Comparison of ENCODE assay signal across 18 cellular contexts in the genomic region with DNA sequence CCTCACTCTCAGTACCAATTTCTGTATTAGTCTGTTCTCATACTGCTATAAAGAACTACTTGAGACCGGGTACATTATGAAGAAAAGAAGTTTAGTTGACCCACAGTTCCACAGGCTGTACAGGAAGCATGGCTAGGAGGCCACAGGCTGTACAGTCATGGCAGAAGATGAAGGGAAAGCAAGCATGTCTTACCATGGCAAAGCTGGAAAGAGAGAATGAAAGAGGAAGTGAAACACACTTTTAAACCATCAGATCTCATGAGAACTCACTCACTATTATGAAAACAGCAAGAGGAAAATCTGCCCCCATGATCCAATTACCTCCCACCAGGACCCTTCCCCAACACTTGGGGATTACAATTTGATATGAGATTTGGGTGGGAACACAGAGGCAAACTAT.
"Had no signal": no experiment of that assay in that cellular context is flagged by ENCODE, and none has a peak within 500 bp of the region (broad histone marks: within the 10 kb centered on the region; RNA-seq: fewer than 3 reads in every experiment).

No MANE protein-coding gene starts in this region.

- H3K9me3 ChIP-seq: esophagus squamous epithelium, sigmoid colon, testis had no signal

- DNase-seq: activated B cell treated with CpG ODN at 0.5 μM for 24 hours; activated CD4-positive, alpha-beta memory T cell treated with anti-CD3 and anti-CD28 coated beads, Interleukin-2, amount 10 ng/mL, durations not matched to agents 7 days and 5 days; activated CD4-positive, alpha-beta T cell treated with anti-CD3 and anti-CD28 coated beads for 4 hours; activated CD8-positive, alpha-beta memory T cell treated with anti-CD3 and anti-CD28 coated beads, Interleukin-2, amount 10 ng/mL, durations not matched to agents 7 days and 5 days; activated naive CD4-positive, alpha-beta T cell; activated naive CD8-positive, alpha-beta T cell treated with anti-CD3 and anti-CD28 coated beads for 36 hours; amniotic stem cell; effector CD8-positive, alpha-beta T cell; esophagus squamous epithelium; heart right ventricle; left lung; sigmoid colon; stimulated activated CD4-positive, alpha-beta T cell treated with anti-CD3 and anti-CD28 coated beads, Interleukin-4, amount 100 ng/mL, for 24 hours; testis had no signal

- H3K36me3 ChIP-seq: esophagus squamous epithelium, heart right ventricle, left lung, sigmoid colon had no signal

- H3K4me1 ChIP-seq: esophagus squamous epithelium, heart right ventricle, left lung, parathyroid adenoma, sigmoid colon, testis had no signal

- ATAC-seq: activated CD8-positive, alpha-beta memory T cell treated with anti-CD3 and anti-CD28 coated beads, Interleukin-2, amount 10 ng/mL, durations not matched to agents 7 days and 5 days; activated T-helper 17 cell treated with anti-CD3 and anti-CD28 coated beads, Interleukin-2, amount 50 U/mL, for 72 hours; heart right ventricle; left lung; natural killer cell treated with Interleukin-12 subunit alpha and Interleukin-12 subunit beta and Interleukin-15 and Interleukin-18, amount 100 ng/mL, for 72 hours; stimulated activated effector memory CD8-positive, alpha-beta T cell treated with anti-CD3 and anti-CD28 coated beads, Interleukin-12 subunit alpha, Interleukin-12 subunit beta, amount 100 ng/mL, for 72 hours had no signal

- H3K27me3 ChIP-seq: esophagus squamous epithelium, heart right ventricle, left lung, sigmoid colon, testis had no signal

- H3K4me3 ChIP-seq: esophagus squamous epithelium, heart right ventricle, left lung, sigmoid colon, testis had no signal

- H3K27ac ChIP-seq: esophagus squamous epithelium, heart right ventricle, left lung, parathyroid adenoma, sigmoid colon, testis had no signal

- H3K79me2 ChIP-seq: parathyroid adenoma had no signal

- H2AFZ ChIP-seq: parathyroid adenoma had no signal
